1 cellular context compared by ENCODE assay signal in the genomic region with DNA sequence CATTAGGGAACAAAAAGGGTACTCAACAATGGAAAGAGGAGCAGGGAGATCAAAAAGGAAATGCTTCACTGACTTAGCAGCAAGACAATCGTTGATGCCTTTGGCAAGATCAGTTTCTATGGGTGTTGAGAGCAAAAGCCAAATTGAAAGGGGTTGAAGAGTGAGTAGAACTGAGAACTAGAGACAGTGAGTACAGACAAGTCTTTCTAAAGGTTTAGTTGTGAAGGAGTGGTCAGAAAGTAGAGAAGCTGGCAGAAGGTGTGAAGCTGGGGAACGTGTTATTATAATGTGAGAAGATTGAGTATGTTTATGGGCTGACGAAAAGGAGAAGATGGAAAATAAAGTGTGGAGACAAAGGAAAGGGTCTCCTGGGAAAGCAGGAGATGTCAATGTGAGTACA.
TF ChIP-seq lines count a peak whose summit lies in the region.

No MANE protein-coding gene starts in this region.

TF ChIP-seq in HepG2, 621 proteins besides CTCF, POLR2A, EP300 and RAD21 (continued from another document):
- TF ChIP-seq, protein P1, sequence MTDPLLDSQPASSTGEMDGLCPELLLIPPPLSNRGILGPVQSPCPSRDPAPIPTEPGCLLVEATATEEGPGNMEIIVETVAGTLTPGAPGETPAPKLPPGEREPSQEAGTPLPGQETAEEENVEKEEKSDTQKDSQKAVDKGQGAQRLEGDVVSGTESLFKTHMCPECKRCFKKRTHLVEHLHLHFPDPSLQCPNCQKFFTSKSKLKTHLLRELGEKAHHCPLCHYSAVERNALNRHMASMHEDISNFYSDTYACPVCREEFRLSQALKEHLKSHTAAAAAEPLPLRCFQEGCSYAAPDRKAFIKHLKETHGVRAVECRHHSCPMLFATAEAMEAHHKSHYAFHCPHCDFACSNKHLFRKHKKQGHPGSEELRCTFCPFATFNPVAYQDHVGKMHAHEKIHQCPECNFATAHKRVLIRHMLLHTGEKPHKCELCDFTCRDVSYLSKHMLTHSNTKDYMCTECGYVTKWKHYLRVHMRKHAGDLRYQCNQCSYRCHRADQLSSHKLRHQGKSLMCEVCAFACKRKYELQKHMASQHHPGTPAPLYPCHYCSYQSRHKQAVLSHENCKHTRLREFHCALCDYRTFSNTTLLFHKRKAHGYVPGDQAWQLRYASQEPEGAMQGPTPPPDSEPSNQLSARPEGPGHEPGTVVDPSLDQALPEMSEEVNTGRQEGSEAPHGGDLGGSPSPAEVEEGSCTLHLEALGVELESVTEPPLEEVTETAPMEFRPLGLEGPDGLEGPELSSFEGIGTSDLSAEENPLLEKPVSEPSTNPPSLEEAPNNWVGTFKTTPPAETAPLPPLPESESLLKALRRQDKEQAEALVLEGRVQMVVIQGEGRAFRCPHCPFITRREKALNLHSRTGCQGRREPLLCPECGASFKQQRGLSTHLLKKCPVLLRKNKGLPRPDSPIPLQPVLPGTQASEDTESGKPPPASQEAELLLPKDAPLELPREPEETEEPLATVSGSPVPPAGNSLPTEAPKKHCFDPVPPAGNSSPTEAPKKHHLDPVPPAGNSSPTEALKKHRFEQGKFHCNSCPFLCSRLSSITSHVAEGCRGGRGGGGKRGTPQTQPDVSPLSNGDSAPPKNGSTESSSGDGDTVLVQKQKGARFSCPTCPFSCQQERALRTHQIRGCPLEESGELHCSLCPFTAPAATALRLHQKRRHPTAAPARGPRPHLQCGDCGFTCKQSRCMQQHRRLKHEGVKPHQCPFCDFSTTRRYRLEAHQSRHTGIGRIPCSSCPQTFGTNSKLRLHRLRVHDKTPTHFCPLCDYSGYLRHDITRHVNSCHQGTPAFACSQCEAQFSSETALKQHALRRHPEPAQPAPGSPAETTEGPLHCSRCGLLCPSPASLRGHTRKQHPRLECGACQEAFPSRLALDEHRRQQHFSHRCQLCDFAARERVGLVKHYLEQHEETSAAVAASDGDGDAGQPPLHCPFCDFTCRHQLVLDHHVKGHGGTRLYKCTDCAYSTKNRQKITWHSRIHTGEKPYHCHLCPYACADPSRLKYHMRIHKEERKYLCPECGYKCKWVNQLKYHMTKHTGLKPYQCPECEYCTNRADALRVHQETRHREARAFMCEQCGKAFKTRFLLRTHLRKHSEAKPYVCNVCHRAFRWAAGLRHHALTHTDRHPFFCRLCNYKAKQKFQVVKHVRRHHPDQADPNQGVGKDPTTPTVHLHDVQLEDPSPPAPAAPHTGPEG (CRISPR knock-in tag; IDR thresholded peaks at IDR 0.05), result no peak
- TF ChIP-seq ZNF7 (CRISPR knock-in tag; IDR thresholded peaks at IDR 0.05), result no peak
- TF ChIP-seq TRIM24 (CRISPR knock-in tag; IDR thresholded peaks at IDR 0.05), result no peak
- TF ChIP-seq, protein P2, sequence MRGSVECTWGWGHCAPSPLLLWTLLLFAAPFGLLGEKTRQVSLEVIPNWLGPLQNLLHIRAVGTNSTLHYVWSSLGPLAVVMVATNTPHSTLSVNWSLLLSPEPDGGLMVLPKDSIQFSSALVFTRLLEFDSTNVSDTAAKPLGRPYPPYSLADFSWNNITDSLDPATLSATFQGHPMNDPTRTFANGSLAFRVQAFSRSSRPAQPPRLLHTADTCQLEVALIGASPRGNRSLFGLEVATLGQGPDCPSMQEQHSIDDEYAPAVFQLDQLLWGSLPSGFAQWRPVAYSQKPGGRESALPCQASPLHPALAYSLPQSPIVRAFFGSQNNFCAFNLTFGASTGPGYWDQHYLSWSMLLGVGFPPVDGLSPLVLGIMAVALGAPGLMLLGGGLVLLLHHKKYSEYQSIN (CRISPR knock-in tag; IDR thresholded peaks at IDR 0.05; ENCODE audit: borderline replicate concordance), result no peak
- TF ChIP-seq SAFB2 (CRISPR knock-in tag; IDR thresholded peaks at IDR 0.05; ENCODE audit: borderline replicate concordance, low read depth), result no peak
